ENCODE assay signal across 27 cellular contexts in the genomic region with DNA sequence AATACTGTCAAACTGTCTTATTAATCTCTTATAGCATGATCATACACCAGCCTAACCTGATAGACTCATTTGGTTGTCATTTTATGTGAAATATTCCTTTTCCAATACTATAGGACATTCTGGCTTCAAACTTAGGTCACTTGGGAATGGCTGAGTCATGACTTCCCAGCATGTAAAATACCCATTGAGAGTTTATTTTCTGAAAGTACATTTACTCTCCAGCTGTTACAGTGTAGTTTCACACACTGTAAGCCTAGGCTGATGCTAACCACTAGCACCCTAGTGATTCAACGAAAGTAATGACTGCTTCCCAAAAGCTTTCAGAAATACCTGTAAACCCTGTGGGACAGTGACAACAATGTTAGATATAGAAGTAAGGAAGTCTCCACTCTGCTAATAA.
DNase-seq lines count a peak whose midpoint lies in the region; ATAC-seq, FAIRE-seq and TF ChIP-seq lines count a peak whose summit lies in the region.
"Had no signal": no experiment of that assay in that cellular context is flagged by ENCODE, and none has a peak within 500 bp of the region (broad histone marks: within the 10 kb centered on the region; RNA-seq: fewer than 3 reads in every experiment).

No MANE protein-coding gene starts in this region.

- no peak overlapping the region for H2AFZ ChIP-seq in HepG2 (ENCODE audit: low read length)

- TF ChIP-seq EP300 in HepG2 (IDR thresholded peaks at IDR 0.05; ENCODE audit: low read depth in 2 of 2, low read length in 2 of 2) (no peak), HepG2 (CRISPR knock-in tag; IDR thresholded peaks at IDR 0.05; ENCODE audit: borderline replicate concordance) (no peak)

- in situ Hi-C loops in HepG2 (cut with HindIII; ENCODE audit: extremely low pct_ligation_motif_present, low pct_unique_long_range_greater_than_20kb), result no loop called here
- in situ Hi-C loops in astrocyte of the spinal cord (cut with HindIII; ENCODE audit: low sequenced_read_pairs), result no loop called here

- TF ChIP-seq POLR2A in HepG2 (IDR thresholded peaks at IDR 0.05; ENCODE audit: insufficient read depth in 1 of 2, low read depth in 2 of 2, low read length in 2 of 2), result no peak
- no peak for TF ChIP-seq POLR2A in right lobe of liver (IDR thresholded peaks at IDR 0.05)

- WGBS in HepG2 (ENCODE audit: low lambda C conversion rate), result 100% methylated on average over 1 of the region's 1 CpG
- WGBS in right lobe of liver (ENCODE audit: insufficient coverage, low coverage, low lambda C conversion rate, missing lambda C conversion rate), result 100% methylated on average over 1 of the region's 1 CpG

- H3K36me3 Mint-ChIP-seq in activated naive CD8-positive, alpha-beta T cell treated with anti-CD3 and anti-CD28 coated beads for 36 hours, result no peaks in the 10 kb centered on the region
- H3K36me3 Mint-ChIP-seq: activated naive CD8-positive, alpha-beta T cell treated with anti-CD3 and anti-CD28 coated beads, Interleukin-2, amount 10 ng/mL, durations not matched to agents 7 days and 5 days; brain had no signal

- TF ChIP-seq CTCF in HepG2 (CRISPR knock-in tag; IDR thresholded peaks at IDR 0.05) (no peak), right lobe of liver (IDR thresholded peaks at IDR 0.05) (no peak), astrocyte of the spinal cord (IDR thresholded peaks at IDR 0.05; ENCODE audit: low read depth, low read length) (no peak), fibroblast of villous mesenchyme (IDR thresholded peaks at IDR 0.05; ENCODE audit: insufficient read depth, low read depth, low read length) (no peak)

- H3K9ac ChIP-seq in HepG2 (ENCODE audit: insufficient read depth, low read depth, low read length), result no peak overlapping the region

- BruUV-seq in HepG2 (replicated peaks; lab: Mats Ljungman, UMichigan), result no TSS peak

- no peak overlapping the region for H3K27ac ChIP-seq in HepG2 (ENCODE audit: extremely low read length, insufficient read depth, low read length)
- H3K27ac ChIP-seq in right lobe of liver, result no peak overlapping the region
- H3K27ac ChIP-seq: neutrophil had no signal

- CTCF ChIA-PET in HepG2 (lab: Yijun Ruan, JAX; ENCODE audit: low intra/inter-chr PET ratio, low total read pairs), result no interaction called here

- no peak for TF ChIP-seq RAD21 in HepG2 (CRISPR knock-in tag; IDR thresholded peaks at IDR 0.05)

- H3K27me3 ChIP-seq in HepG2 (ENCODE audit: control insufficient read depth in 1 of 2, insufficient read depth in 2 of 2, low read length in 2 of 2) (no peaks in the 10 kb centered on the region), right lobe of liver (no peaks in the 10 kb centered on the region)
- H3K27me3 ChIP-seq: neutrophil had no signal

- no peaks in the 10 kb centered on the region for H3K9me3 Mint-ChIP-seq in activated naive CD8-positive, alpha-beta T cell treated with anti-CD3 and anti-CD28 coated beads for 36 hours
- H3K9me3 Mint-ChIP-seq: activated B cell treated with CpG ODN at 0.5 μM for 24 hours; activated naive CD8-positive, alpha-beta T cell treated with anti-CD3 and anti-CD28 coated beads, Interleukin-2, amount 10 ng/mL, durations not matched to agents 7 days and 5 days; brain; stimulated activated naive CD8-positive, alpha-beta T cell treated with anti-CD3 and anti-CD28 coated beads, Interleukin-15, amount 100 ng/mL, for 72 hours had no signal

- H3K4me1 ChIP-seq in HepG2 (ENCODE audit: insufficient read depth, low read length) (peaks cover 7% of the 10 kb centered on the region), right lobe of liver (no peaks in the 10 kb centered on the region)

- H3K4me2 ChIP-seq in HepG2 (ENCODE audit: low read depth, low read length), result no peak overlapping the region

- intact Hi-C loops in HepG2 (cut with micrococcal nuclease; ENCODE audit: unreplicated experiment) (no loop called here), right lobe of liver (cut with DNase I) (no loop called here)

- H3K27me3 Mint-ChIP-seq in activated naive CD8-positive, alpha-beta T cell treated with anti-CD3 and anti-CD28 coated beads for 36 hours, result no peaks in the 10 kb centered on the region
- H3K27me3 Mint-ChIP-seq: activated naive CD8-positive, alpha-beta T cell treated with anti-CD3 and anti-CD28 coated beads, Interleukin-2, amount 10 ng/mL, durations not matched to agents 7 days and 5 days; brain; stimulated activated naive CD8-positive, alpha-beta T cell treated with anti-CD3 and anti-CD28 coated beads, Interleukin-15, amount 100 ng/mL, for 72 hours had no signal

- H4K20me1 ChIP-seq in HepG2 (ENCODE audit: insufficient read depth, low read length), result no peaks in the 10 kb centered on the region

- POLR2A ChIA-PET in HepG2 (lab: Yijun Ruan, JAX), result no interaction called here

- FAIRE-seq in HepG2 (lab: Jason Lieb, UNC), result no peak
- FAIRE-seq: A204.1, endometrium, GM19239 had no signal

- no peaks in the 10 kb centered on the region for H3K36me3 ChIP-seq in HepG2 (replicated peaks in 1 of 2; ENCODE audit: control insufficient read depth in 1 of 2, insufficient read depth in 2 of 2, low read length in 2 of 2)
- H3K36me3 ChIP-seq in right lobe of liver, result no peaks in the 10 kb centered on the region
- H3K36me3 ChIP-seq: neutrophil had no signal

- DNase-seq in HepG2 (ENCODE audit: low spot score) (no peak), right lobe of liver (no peak), astrocyte of the spinal cord (ENCODE audit: low read depth, low spot score) (peak; percentile 78), fibroblast of villous mesenchyme (ENCODE audit: low read depth) (peak; percentile 30), SIG-M5 treated with dmso at 0.1 percent for 504 hours (lab: John Stamatoyannopoulos, UW; ENCODE audit: unreplicated experiment) (no peak), inferior parietal cortex (ENCODE audit: extremely low spot score) (no peak)
- no peak for DNase-seq in activated naive CD8-positive, alpha-beta T cell treated with anti-CD3 and anti-CD28 coated beads for 36 hours
- DNase-seq: activated B cell treated with CpG ODN at 0.5 μM for 24 hours; activated CD4-positive, alpha-beta T cell treated with anti-CD3 and anti-CD28 coated beads, Interleukin-2, amount 50 U/mL, for 48 hours; activated CD8-positive, alpha-beta memory T cell treated with anti-CD3 and anti-CD28 coated beads, Interleukin-2, amount 50 U/mL, for 48 hours; activated naive CD8-positive, alpha-beta T cell treated with anti-CD3 and anti-CD28 coated beads, Interleukin-2, amount 10 ng/mL, durations not matched to agents 7 days and 5 days; COR-L47; cortex of kidney; foreskin melanocyte; hypothalamus; kidney; NCI-H1417 treated with DMSO at 0.1 percent for 48 hours; NCI-H2107; stimulated activated naive CD8-positive, alpha-beta T cell treated with anti-CD3 and anti-CD28 coated beads, Interleukin-15, amount 100 ng/mL, for 72 hours; trophoblast cell had no signal

- H3K27ac Mint-ChIP-seq in activated naive CD8-positive, alpha-beta T cell treated with anti-CD3 and anti-CD28 coated beads for 36 hours, result no peak overlapping the region
- H3K27ac Mint-ChIP-seq: activated B cell treated with CpG ODN at 0.5 μM for 24 hours; activated naive CD8-positive, alpha-beta T cell treated with anti-CD3 and anti-CD28 coated beads, Interleukin-2, amount 10 ng/mL, durations not matched to agents 7 days and 5 days; stimulated activated naive CD8-positive, alpha-beta T cell treated with anti-CD3 and anti-CD28 coated beads, Interleukin-15, amount 100 ng/mL, for 72 hours had no signal

- ATAC-seq in HepG2 (no peak), right lobe of liver (no peak), HG03039 (IDR thresholded peaks at IDR 0.05; ENCODE audit: unreplicated experiment) (no peak)
- ATAC-seq: stimulated activated naive CD8-positive, alpha-beta T cell treated with anti-CD3 and anti-CD28 coated beads, Interleukin-15, amount 100 ng/mL, for 72 hours had no signal

- H3K4me1 Mint-ChIP-seq in activated naive CD8-positive, alpha-beta T cell treated with anti-CD3 and anti-CD28 coated beads for 36 hours, result no peaks in the 10 kb centered on the region
- H3K4me1 Mint-ChIP-seq: activated B cell treated with CpG ODN at 0.5 μM for 24 hours; activated naive CD8-positive, alpha-beta T cell treated with anti-CD3 and anti-CD28 coated beads, Interleukin-2, amount 10 ng/mL, durations not matched to agents 7 days and 5 days; stimulated activated naive CD8-positive, alpha-beta T cell treated with anti-CD3 and anti-CD28 coated beads, Interleukin-15, amount 100 ng/mL, for 72 hours had no signal

- no peaks in the 10 kb centered on the region for H3K9me3 ChIP-seq in HepG2 (ENCODE audit: low read length)
- no peaks in the 10 kb centered on the region for H3K9me3 ChIP-seq in right lobe of liver
- H3K9me3 ChIP-seq: neutrophil had no signal

- H3K4me3 ChIP-seq in HepG2 (replicated peaks in 1 of 3; ENCODE audit: insufficient read depth in 1 of 3, low read depth in 2 of 3, low read length in 3 of 3), result no peak overlapping the region
- no peak overlapping the region for H3K4me3 ChIP-seq in right lobe of liver
- no peak overlapping the region for H3K4me3 ChIP-seq in astrocyte of the spinal cord (ENCODE audit: low read depth, low read length)
- H3K4me3 ChIP-seq in fibroblast of villous mesenchyme (ENCODE audit: low read depth, low read length), result no peak overlapping the region
- H3K4me3 ChIP-seq: lung had no signal

- H3K4me3 Mint-ChIP-seq in activated naive CD8-positive, alpha-beta T cell treated with anti-CD3 and anti-CD28 coated beads for 36 hours, result no peak overlapping the region
- H3K4me3 Mint-ChIP-seq: activated B cell treated with CpG ODN at 0.5 μM for 24 hours; activated naive CD8-positive, alpha-beta T cell treated with anti-CD3 and anti-CD28 coated beads, Interleukin-2, amount 10 ng/mL, durations not matched to agents 7 days and 5 days; brain; stimulated activated naive CD8-positive, alpha-beta T cell treated with anti-CD3 and anti-CD28 coated beads, Interleukin-15, amount 100 ng/mL, for 72 hours had no signal

- H3K79me2 ChIP-seq in HepG2 (ENCODE audit: insufficient read depth, low read length), result no peaks in the 10 kb centered on the region

TF ChIP-seq in HepG2, 621 proteins besides CTCF, POLR2A, EP300 and RAD21:
- TF ChIP-seq JUND (CRISPR knock-in tag; IDR thresholded peaks at IDR 0.05), result no peak
- TF ChIP-seq ZNF619 (CRISPR knock-in tag; IDR thresholded peaks at IDR 0.05), result no peak
- TF ChIP-seq NFE2L2 (IDR thresholded peaks at IDR 0.05; ENCODE audit: low read length), result peak; percentile 34; the same call in 1 of the 2 replicates
- peak; percentile 14 to 38; a peak in 2 of 4 replicates for TF ChIP-seq MAFK (conservative IDR thresholded peaks at IDR 0.05 in 1 of 2, IDR thresholded peaks at IDR 0.05 in 1 of 2; ENCODE audit: low read length in 2 of 2)
- TF ChIP-seq MAFF (IDR thresholded peaks at IDR 0.05; ENCODE audit: low read depth, low read length), result 0 out of 2 replicates have a peak, but pooled peaks have one; percentile 22

Comparison
In these comparisons a context has a peak if more than half of its experiments do, and no peak if none do; other contexts are left out.
1. DNase-seq: peak in astrocyte of the spinal cord (single experiment) and fibroblast of villous mesenchyme (single experiment); none in HepG2 (single experiment), right lobe of liver (0 of 3), activated naive CD8-positive, alpha-beta T cell treated with anti-CD3 and anti-CD28 coated beads for 36 hours (single experiment), SIG-M5 treated with dmso at 0.1 percent for 504 hours (single experiment) and inferior parietal cortex (single experiment).